12 cellular contexts compared by ENCODE assay signal in genomic region chr12:131218291-131219172, GRCh38.
A peak's percentile ranks its signal among the peaks of the same experiment; 100 is the strongest.
DNase-seq lines count a peak whose midpoint lies in the region; ATAC-seq and TF ChIP-seq lines count a peak whose summit lies in the region.
"Had no signal": no experiment of that assay in that cellular context is flagged by ENCODE, and none has a peak within 500 bp of the region (broad histone marks: within the 10 kb centered on the region; RNA-seq: fewer than 3 reads in every experiment).

No MANE protein-coding gene starts in this region.

- H3K9me3 Mint-ChIP-seq in neural crest cell = no peaks in the 10 kb centered on the region
- H3K9me3 Mint-ChIP-seq in stimulated activated effector memory CD8-positive, alpha-beta T cell treated with anti-CD3 and anti-CD28 coated beads, Interleukin-12 subunit alpha, Interleukin-12 subunit beta, amount 100 ng/mL, for 72 hours = no peaks in the 10 kb centered on the region
- H3K9me3 Mint-ChIP-seq: IgD-negative memory B cell had no signal

- H3K27ac Mint-ChIP-seq in neural crest cell (ENCODE audit: unreplicated experiment) = peak overlapping the region; percentile 57
- no peak overlapping the region for H3K27ac Mint-ChIP-seq in stimulated activated effector memory CD8-positive, alpha-beta T cell treated with anti-CD3 and anti-CD28 coated beads, Interleukin-12 subunit alpha, Interleukin-12 subunit beta, amount 100 ng/mL, for 72 hours

- intact Hi-C loops in left ventricle myocardium superior (cut with micrococcal nuclease) = no loop called here

- H3K27me3 Mint-ChIP-seq in neural crest cell (ENCODE audit: low read depth) = no peaks in the 10 kb centered on the region

- DNase-seq in GM13976 (ENCODE audit: low spot score) (peak; percentile 50), UCSD-AML1 (lab: John Stamatoyannopoulos, UW; ENCODE audit: unreplicated experiment) (peak; percentile 36), neural crest cell (ENCODE audit: low read depth, low spot score) (no peak), NCI-H510A treated with DMSO at 0.1 percent for 48 hours (lab: John Stamatoyannopoulos, UW) (no peak), NCI-H2171 (lab: John Stamatoyannopoulos, UW) (no peak), left ventricle myocardium superior (no peak)
- DNase-seq in stimulated activated effector memory CD8-positive, alpha-beta T cell treated with anti-CD3 and anti-CD28 coated beads, Interleukin-12 subunit alpha, Interleukin-12 subunit beta, amount 100 ng/mL, for 72 hours (ENCODE audit: low spot score in 2 of 2) = no peak
- DNase-seq: activated CD8-positive, alpha-beta memory T cell treated with anti-CD3 and anti-CD28 coated beads, Interleukin-2, amount 50 U/mL, for 4 hours; NCI-H345; sigmoid colon had no signal

- in situ Hi-C loops in GM13976 (cut with MboI; ENCODE audit: low sequenced_read_pairs, unreplicated experiment) = no loop called here

- H3K4me3 Mint-ChIP-seq in neural crest cell = peak overlapping the region; percentile 64
- no peak overlapping the region for H3K4me3 Mint-ChIP-seq in stimulated activated effector memory CD8-positive, alpha-beta T cell treated with anti-CD3 and anti-CD28 coated beads, Interleukin-12 subunit alpha, Interleukin-12 subunit beta, amount 100 ng/mL, for 72 hours
- H3K4me3 Mint-ChIP-seq: IgD-negative memory B cell had no signal

- H3K4me1 Mint-ChIP-seq in neural crest cell = peaks cover 42% of the 10 kb centered on the region
- H3K4me1 Mint-ChIP-seq in stimulated activated effector memory CD8-positive, alpha-beta T cell treated with anti-CD3 and anti-CD28 coated beads, Interleukin-12 subunit alpha, Interleukin-12 subunit beta, amount 100 ng/mL, for 72 hours = peaks cover 9% of the 10 kb centered on the region

- no peaks in the 10 kb centered on the region for H3K36me3 Mint-ChIP-seq in neural crest cell (ENCODE audit: low read depth)
- no peaks in the 10 kb centered on the region for H3K36me3 Mint-ChIP-seq in stimulated activated effector memory CD8-positive, alpha-beta T cell treated with anti-CD3 and anti-CD28 coated beads, Interleukin-12 subunit alpha, Interleukin-12 subunit beta, amount 100 ng/mL, for 72 hours
- H3K36me3 Mint-ChIP-seq: IgD-negative memory B cell had no signal

- TF ChIP-seq CTCF in GM13976 (IDR thresholded peaks at IDR 0.05; ENCODE audit: borderline replicate concordance, control extremely low read depth, extremely low read depth, insufficient read depth, missing control alignments) (no peak), neural crest cell (conservative IDR thresholded peaks at IDR 0.05) (no peak)

- peak; percentile 35 for ATAC-seq in HG02678 (IDR thresholded peaks at IDR 0.05; ENCODE audit: unreplicated experiment)
- ATAC-seq in stimulated activated effector memory CD8-positive, alpha-beta T cell treated with anti-CD3 and anti-CD28 coated beads, Interleukin-12 subunit alpha, Interleukin-12 subunit beta, amount 100 ng/mL, for 72 hours = no peak
- ATAC-seq in left ventricle myocardium superior = no peak

Comparison
In these comparisons a context has a peak if more than half of its experiments do, and no peak if none do; other contexts are left out.
1. DNase-seq: peak in GM13976 (single experiment) and UCSD-AML1 (single experiment); none in neural crest cell (single experiment), stimulated activated effector memory CD8-positive, alpha-beta T cell treated with anti-CD3 and anti-CD28 coated beads, Interleukin-12 subunit alpha, Interleukin-12 subunit beta, amount 100 ng/mL, for 72 hours (0 of 2), NCI-H510A treated with DMSO at 0.1 percent for 48 hours (single experiment), NCI-H2171 (single experiment) and left ventricle myocardium superior (single experiment).